Comparison of ENCODE assay signal across 19 cellular contexts in genomic region chr10:58830748-58831147, GRCh38.
"Had no signal": no experiment of that assay in that cellular context is flagged by ENCODE, and none has a peak within 500 bp of the region (broad histone marks: within the 10 kb centered on the region; RNA-seq: fewer than 3 reads in every experiment).

No MANE protein-coding gene starts in this region.

- H3K27me3 ChIP-seq: esophagus muscularis mucosa, spleen, testis, vagina had no signal

- H3K9me3 ChIP-seq: esophagus muscularis mucosa, left ventricle myocardium inferior, mucosa of descending colon, spleen, testis, vagina had no signal

- H3K4me1 ChIP-seq: left ventricle myocardium inferior, testis, vagina had no signal

- ATAC-seq: activated naive CD4-positive, alpha-beta T cell treated with anti-CD3 and anti-CD28 coated beads, Interleukin-2, amount 50 U/mL, for 72 hours; activated T-cell treated with anti-CD3 and anti-CD28 coated beads, Interleukin-2, amount 50 U/mL, for 72 hours; mucosa of descending colon; natural killer cell treated with Interleukin-12 subunit alpha and Interleukin-12 subunit beta and Interleukin-15 and Interleukin-18, amount 100 ng/mL, for 72 hours; right cardiac atrium had no signal

- H3K4me3 ChIP-seq: esophagus muscularis mucosa, left ventricle myocardium inferior, lung, mucosa of descending colon, spleen, testis, vagina had no signal

- H3K27ac ChIP-seq: esophagus muscularis mucosa, left ventricle myocardium inferior, spleen, testis, vagina had no signal

- DNase-seq: activated CD4-positive, alpha-beta T cell treated with anti-CD3 and anti-CD28 coated beads for 4 hours; activated CD4-positive, alpha-beta T cell treated with anti-CD3 and anti-CD28 coated beads, Interleukin-2, amount 50 U/mL, for 4 hours; activated CD4-positive, CD25-positive, alpha-beta regulatory T cell; activated naive CD4-positive, alpha-beta T cell; activated T-cell treated with anti-CD3 and anti-CD28 coated beads for 4 hours; activated T-cell treated with anti-CD3 and anti-CD28 coated beads, Interleukin-2, amount 50 U/mL, for 72 hours; left ventricle myocardium inferior; mucosa of descending colon; posterior cingulate gyrus; right cardiac atrium; spleen; stimulated activated naive CD4-positive, alpha-beta T cell treated with Interleukin-2 at 50 U/mL for 16 hours; testis; trophoblast cell had no signal

- H3K36me3 ChIP-seq: left ventricle myocardium inferior, spleen, vagina had no signal
